ENCODE assay signal across 21 cellular contexts in the genomic region with DNA sequence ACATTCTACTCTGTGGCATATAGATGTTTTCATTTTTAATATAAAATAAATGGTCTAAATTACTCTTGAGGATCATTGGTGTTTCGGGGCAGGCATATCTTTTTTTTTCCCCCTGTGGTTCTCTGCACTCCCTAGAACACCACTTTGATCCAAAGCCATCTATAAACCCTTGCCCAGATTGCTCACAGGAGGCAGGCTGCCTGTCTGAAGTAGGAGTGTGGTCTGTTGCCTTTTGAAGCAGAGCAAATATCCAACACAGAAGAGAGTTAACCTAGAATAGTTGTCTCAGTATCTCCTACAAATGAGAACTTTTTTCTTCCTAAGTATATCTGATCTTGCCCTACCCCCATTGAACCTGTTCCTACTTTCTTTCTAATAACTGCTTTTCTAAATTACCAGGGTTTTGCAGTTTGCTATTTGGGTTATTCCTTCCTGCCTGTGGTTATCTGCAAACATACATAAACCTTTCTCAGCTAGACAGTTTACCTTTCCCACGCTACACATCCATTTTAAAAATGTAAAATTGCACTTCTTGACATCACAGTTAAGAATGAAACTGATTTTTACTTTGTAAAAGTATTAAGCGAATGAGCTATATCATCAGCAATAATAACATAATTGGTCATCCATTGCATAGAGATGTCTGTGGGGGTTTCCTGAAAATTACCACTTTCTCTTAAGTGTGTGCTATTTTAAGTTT. TPM values are rescaled to one million over a fixed set of nuclear protein-coding genes. Genes with fewer than 3 reads are reported as not detected.
A peak's percentile ranks its signal among the peaks of the same experiment; 100 is the strongest.
DNase-seq lines count a peak whose midpoint lies in the region; ATAC-seq and TF ChIP-seq lines count a peak whose summit lies in the region.
"Had no signal": no experiment of that assay in that cellular context is flagged by ENCODE, and none has a peak within 500 bp of the region (broad histone marks: within the 10 kb centered on the region; RNA-seq: fewer than 3 reads in every experiment).

No MANE protein-coding gene starts in this region.

- H3K27ac ChIP-seq in DND-41 (ENCODE audit: low read length), result peak overlapping the region; percentile 59; the same call in 1 of the 2 replicates
- H3K27ac ChIP-seq in mesendoderm (ENCODE audit: low read depth, low read length), result no peak overlapping the region
- H3K27ac ChIP-seq: 22Rv1 had no signal

- H3K9ac ChIP-seq in DND-41 (ENCODE audit: low read depth, low read length) (0 out of 2 replicates have a peak overlapping the region, but pooled peaks have one; percentile 15), mesendoderm (ENCODE audit: low read length) (no peak overlapping the region)

- H2BK15ac ChIP-seq in mesendoderm (replicated peaks; ENCODE audit: low read depth), result no peak overlapping the region

- H3K4me1 Mint-ChIP-seq in T-helper 1 cell treated with Interleukin-12 subunit alpha and Interleukin-12 subunit beta and Interleukin-4 antibody, amounts not matched to agents 30 μg/mL and 1 μg/mL, for 36 hours (ENCODE audit: low read depth), result peaks cover 58% of the 10 kb centered on the region
- H3K4me1 Mint-ChIP-seq in activated CD8-positive, alpha-beta T cell treated with anti-CD3 and anti-CD28 coated beads for 36 hours (ENCODE audit: low read depth), result peaks cover 56% of the 10 kb centered on the region
- H3K4me1 Mint-ChIP-seq in memory B cell, result peaks cover 23% of the 10 kb centered on the region

- no peaks in the 10 kb centered on the region for H3K27me3 Mint-ChIP-seq in T-helper 1 cell treated with Interleukin-12 subunit alpha and Interleukin-12 subunit beta and Interleukin-4 antibody, amounts not matched to agents 30 μg/mL and 1 μg/mL, for 36 hours (ENCODE audit: low read depth)
- no peaks in the 10 kb centered on the region for H3K27me3 Mint-ChIP-seq in activated CD8-positive, alpha-beta T cell treated with anti-CD3 and anti-CD28 coated beads for 36 hours
- H3K27me3 Mint-ChIP-seq in memory B cell, result no peaks in the 10 kb centered on the region

- H3K4me2 ChIP-seq in DND-41 (ENCODE audit: insufficient read depth, low read length) (peak overlapping the region; percentile 28; the same call in 1 of the 2 replicates), mesendoderm (ENCODE audit: low read length) (no peak overlapping the region)

- no peak overlapping the region for H2BK120ac ChIP-seq in mesendoderm (ENCODE audit: low read depth, low read length)

- ATAC-seq in DND-41 (ENCODE audit: insufficient read depth, low read depth), result peak; percentile 80
- no peak for ATAC-seq in activated CD8-positive, alpha-beta T cell treated with anti-CD3 and anti-CD28 coated beads for 36 hours
- no peak for ATAC-seq in memory B cell (ENCODE audit: low read depth)
- no peak for ATAC-seq in HG02970 (IDR thresholded peaks at IDR 0.05; ENCODE audit: low FRiP score, unreplicated experiment)
- ATAC-seq: Panc1 had no signal

- peak overlapping the region; percentile 72 for H3K4me3 Mint-ChIP-seq in T-helper 1 cell treated with Interleukin-12 subunit alpha and Interleukin-12 subunit beta and Interleukin-4 antibody, amounts not matched to agents 30 μg/mL and 1 μg/mL, for 36 hours
- H3K4me3 Mint-ChIP-seq in activated CD8-positive, alpha-beta T cell treated with anti-CD3 and anti-CD28 coated beads for 36 hours, result no peak overlapping the region
- no peak overlapping the region for H3K4me3 Mint-ChIP-seq in memory B cell

- H3K9me3 ChIP-seq in DND-41 (ENCODE audit: insufficient read depth, low read length, severe bottlenecking), result no peaks in the 10 kb centered on the region
- H3K9me3 ChIP-seq: upper lobe of left lung had no signal

- H4K8ac ChIP-seq in mesendoderm (ENCODE audit: low read depth, low read length), result no peak overlapping the region

- H3K4me1 ChIP-seq in DND-41 (ENCODE audit: insufficient read depth, low read length), result peaks cover 63% of the 10 kb centered on the region
- no peaks in the 10 kb centered on the region for H3K4me1 ChIP-seq in mesendoderm (ENCODE audit: control insufficient read depth, low read depth, low read length)

- H3K56ac ChIP-seq in mesendoderm (ENCODE audit: low read length), result no peak overlapping the region

- H3K27ac Mint-ChIP-seq in T-helper 1 cell treated with Interleukin-12 subunit alpha and Interleukin-12 subunit beta and Interleukin-4 antibody, amounts not matched to agents 30 μg/mL and 1 μg/mL, for 36 hours, result peak overlapping the region; percentile 80
- H3K27ac Mint-ChIP-seq in activated CD8-positive, alpha-beta T cell treated with anti-CD3 and anti-CD28 coated beads for 36 hours, result peak overlapping the region; percentile 76
- H3K27ac Mint-ChIP-seq in memory B cell, result peak overlapping the region; percentile 18

- CTCF ChIA-PET in activated CD8-positive, alpha-beta T cell treated with anti-CD3 and anti-CD28 coated beads for 36 hours (lab: Charles Lee), result interaction anchor here (1.1 to 4.4 kb wide), 16 partner anchors 9 to 179 kb away, joined by 3 to 30 read pairs (median 14); a partner anchor contains a TSS

- TF ChIP-seq CTCF in DND-41 (IDR thresholded peaks at IDR 0.05; ENCODE audit: borderline replicate concordance, extremely low read depth, low read length, poor library complexity, severe bottlenecking), result no peak
- no peak for TF ChIP-seq CTCF in activated CD8-positive, alpha-beta T cell treated with anti-CD3 and anti-CD28 coated beads for 36 hours (IDR thresholded peaks at IDR 0.05)

- intact Hi-C loops in activated CD8-positive, alpha-beta T cell treated with anti-CD3 and anti-CD28 coated beads for 36 hours (cut with micrococcal nuclease), result loop anchor here (5.0 kb wide), 1 partner anchor 46 kb away; no protein-coding TSS in a partner anchor

- H4K5ac ChIP-seq in mesendoderm (ENCODE audit: low read length), result no peak overlapping the region

- peaks cover 51% of the 10 kb centered on the region for H4K20me1 ChIP-seq in DND-41 (ENCODE audit: insufficient read depth, low read length)

- H3K4me3 ChIP-seq in DND-41 (ENCODE audit: low read depth in 1 of 2, low read length in 2 of 2), result no peak overlapping the region
- no peak overlapping the region for H3K4me3 ChIP-seq in mesendoderm (ENCODE audit: low read length)
- H3K4me3 ChIP-seq: upper lobe of left lung had no signal

- no peak overlapping the region for H2BK5ac ChIP-seq in mesendoderm (ENCODE audit: low read length)

- H3K27me3 ChIP-seq in DND-41 (ENCODE audit: insufficient read depth, low read length, poor library complexity) (no peaks in the 10 kb centered on the region), mesendoderm (ENCODE audit: insufficient read depth, low read length, poor library complexity) (no peaks in the 10 kb centered on the region)
- H3K27me3 ChIP-seq: upper lobe of left lung had no signal

- H3K36me3 Mint-ChIP-seq in T-helper 1 cell treated with Interleukin-12 subunit alpha and Interleukin-12 subunit beta and Interleukin-4 antibody, amounts not matched to agents 30 μg/mL and 1 μg/mL, for 36 hours (ENCODE audit: low read depth), result peaks cover 60% of the 10 kb centered on the region
- peaks cover 51% of the 10 kb centered on the region for H3K36me3 Mint-ChIP-seq in activated CD8-positive, alpha-beta T cell treated with anti-CD3 and anti-CD28 coated beads for 36 hours (ENCODE audit: low read depth)
- peaks cover 23% of the 10 kb centered on the region for H3K36me3 Mint-ChIP-seq in memory B cell

- POLR2A ChIA-PET in activated CD8-positive, alpha-beta T cell treated with anti-CD3 and anti-CD28 coated beads for 36 hours (lab: Charles Lee), result interaction anchor here (0.6 to 2.9 kb wide), 3 partner anchors 8 to 44 kb away, joined by 3 to 16 read pairs (median 3); a partner anchor contains a TSS

- H3K79me2 ChIP-seq in DND-41 (ENCODE audit: insufficient read depth, low read length) (peaks cover 89% of the 10 kb centered on the region), mesendoderm (ENCODE audit: control insufficient read depth, insufficient read depth, low read length) (no peaks in the 10 kb centered on the region)

- H3K4ac ChIP-seq in mesendoderm (ENCODE audit: low read depth, low read length), result no peak overlapping the region

- no peaks in the 10 kb centered on the region for H3K79me1 ChIP-seq in mesendoderm (ENCODE audit: low read length)

- DNase-seq in T-helper 1 cell (no peak), DND-41 (peak; percentile 56), memory B cell (ENCODE audit: low spot score in 2 of 2) (no peak), mesendoderm (no peak), cerebellum (ENCODE audit: low spot score) (no peak)
- no peak for DNase-seq in activated CD8-positive, alpha-beta T cell treated with anti-CD3 and anti-CD28 coated beads for 36 hours
- DNase-seq: activated CD4-positive, alpha-beta T cell treated with anti-CD3 and anti-CD28 coated beads for 48 hours; NCI-H1105; NCI-H2107; NCI-H446 treated with DMSO at 0.1 percent for 48 hours; SIG-M5; stimulated activated CD8-positive, alpha-beta memory T cell treated with anti-CD3 and anti-CD28 coated beads, Interleukin-4, amount 100 ng/mL, for 48 hours; upper lobe of left lung had no signal

- H3K36me3 ChIP-seq in DND-41 (ENCODE audit: insufficient read depth, low read length) (peaks cover 98% of the 10 kb centered on the region), mesendoderm (ENCODE audit: control insufficient read depth, insufficient read depth, low read length) (no peaks in the 10 kb centered on the region)

- no peaks in the 10 kb centered on the region for H3K9me3 Mint-ChIP-seq in T-helper 1 cell treated with Interleukin-12 subunit alpha and Interleukin-12 subunit beta and Interleukin-4 antibody, amounts not matched to agents 30 μg/mL and 1 μg/mL, for 36 hours
- H3K9me3 Mint-ChIP-seq in activated CD8-positive, alpha-beta T cell treated with anti-CD3 and anti-CD28 coated beads for 36 hours, result no peaks in the 10 kb centered on the region
- H3K9me3 Mint-ChIP-seq in memory B cell, result no peaks in the 10 kb centered on the region

- no peak overlapping the region for H3K23ac ChIP-seq in mesendoderm (ENCODE audit: low read length)

- no peak overlapping the region for H3K18ac ChIP-seq in mesendoderm (ENCODE audit: low read length)

- H2AFZ ChIP-seq in DND-41 (ENCODE audit: low read depth, low read length), result no peak overlapping the region

- no peak overlapping the region for H2AK5ac ChIP-seq in mesendoderm (ENCODE audit: low read length)

- WGBS in mesendoderm (ENCODE audit: extremely low coverage, insufficient coverage, low lambda C conversion rate), result no CpG with 5 or more reads among the region's 3 CpGs

RNA-seq across cellular contexts. Expression of a gene that starts 4.7 kb away (rescaled TPM):
- 1 to 10 TPM; 5.4 to 6.2 TPM for total RNA-seq in activated CD8-positive, alpha-beta T cell treated with anti-CD3 and anti-CD28 coated beads for 36 hours
- 0.53 TPM for polyA plus RNA-seq in mesendoderm (2013, experiment 1 of 2)
- 0.46 TPM for polyA plus RNA-seq in mesendoderm (2013, experiment 2 of 2)
- total RNA-seq in cerebellum, result 7.6 TPM

RNA-seq across cellular contexts. Expression of a gene that starts 9.2 kb away (rescaled TPM):
- total RNA-seq in activated CD8-positive, alpha-beta T cell treated with anti-CD3 and anti-CD28 coated beads for 36 hours, result 10 to 100 TPM; 99.0 to 99.7 TPM
- polyA plus RNA-seq in mesendoderm (2013, experiment 1 of 2), result 23.2 TPM
- polyA plus RNA-seq in mesendoderm (2013, experiment 2 of 2), result 22.3 TPM
- 45.0 TPM for total RNA-seq in cerebellum

RNA-seq across cellular contexts. Expression of a gene that starts 11.6 kb away (rescaled TPM):
- total RNA-seq in activated CD8-positive, alpha-beta T cell treated with anti-CD3 and anti-CD28 coated beads for 36 hours, result 1 to 10 TPM; 3.2 to 4.4 TPM
- 1.8 TPM for polyA plus RNA-seq in mesendoderm (2013, experiment 1 of 2)
- 1.6 TPM for polyA plus RNA-seq in mesendoderm (2013, experiment 2 of 2)
- 26.6 TPM for total RNA-seq in cerebellum

RNA-seq across cellular contexts. Expression of a gene that starts 17.7 kb away (rescaled TPM):
- total RNA-seq in activated CD8-positive, alpha-beta T cell treated with anti-CD3 and anti-CD28 coated beads for 36 hours, result under 1 TPM in 1 of 2 experiments, not detected in 1; 0.29 TPM
- polyA plus RNA-seq in mesendoderm (2013, experiment 1 of 2), result not detected
- not detected for polyA plus RNA-seq in mesendoderm (2013, experiment 2 of 2)
- not detected for total RNA-seq in cerebellum
- total RNA-seq: glomerular endothelial cell, lung microvascular endothelial cell, osteocyte, subcutaneous adipose tissue had no signal

RNA-seq across cellular contexts. Expression of a gene that starts 43.0 kb away (rescaled TPM):
- total RNA-seq in activated CD8-positive, alpha-beta T cell treated with anti-CD3 and anti-CD28 coated beads for 36 hours, result 10 to 100 TPM; 48.0 to 49.4 TPM
- 49.4 TPM for polyA plus RNA-seq in mesendoderm (2013, experiment 1 of 2)
- 49.0 TPM for polyA plus RNA-seq in mesendoderm (2013, experiment 2 of 2)
- 12.7 TPM for total RNA-seq in cerebellum

Comparison
In these comparisons a context has a peak if more than half of its experiments do, and no peak if none do; other contexts are left out.
1. H3K27ac Mint-ChIP-seq: peak in every context shown above with its lines; median percentile 80 in T-helper 1 cell treated with Interleukin-12 subunit alpha and Interleukin-12 subunit beta and Interleukin-4 antibody, amounts not matched to agents 30 μg/mL and 1 μg/mL, for 36 hours; 76 in activated CD8-positive, alpha-beta T cell treated with anti-CD3 and anti-CD28 coated beads for 36 hours; 18 in memory B cell.